In the genomic region with DNA sequence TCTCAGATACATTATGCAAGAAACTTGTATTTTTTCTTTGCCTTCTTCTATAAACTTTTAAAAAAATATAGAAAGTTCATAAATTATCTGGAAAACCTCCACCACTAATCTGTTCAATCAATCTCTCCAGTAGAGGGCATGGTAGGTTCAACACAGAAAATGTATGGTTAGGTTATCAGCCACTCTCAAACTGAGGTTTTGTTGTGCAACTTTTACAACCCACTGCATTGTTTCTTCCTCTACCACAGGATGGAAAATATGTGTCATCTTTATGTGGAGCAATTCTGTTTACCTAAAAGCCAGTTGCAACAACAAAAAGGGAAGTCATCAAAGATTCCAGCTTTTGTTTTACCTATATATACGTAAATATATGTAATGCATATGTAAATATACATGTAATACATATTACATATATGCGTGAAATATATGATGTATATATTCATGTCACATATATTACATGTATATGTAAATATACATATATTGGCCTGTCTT, we compare ENCODE assay signal across 1 cellular context.
TF ChIP-seq lines count a peak whose summit lies in the region.

No MANE protein-coding gene starts in this region.

TF ChIP-seq in WTC11, 78 proteins besides CTCF, POLR2A, EP300 and RAD21 (continued from another document):
- TF ChIP-seq, protein P1, sequence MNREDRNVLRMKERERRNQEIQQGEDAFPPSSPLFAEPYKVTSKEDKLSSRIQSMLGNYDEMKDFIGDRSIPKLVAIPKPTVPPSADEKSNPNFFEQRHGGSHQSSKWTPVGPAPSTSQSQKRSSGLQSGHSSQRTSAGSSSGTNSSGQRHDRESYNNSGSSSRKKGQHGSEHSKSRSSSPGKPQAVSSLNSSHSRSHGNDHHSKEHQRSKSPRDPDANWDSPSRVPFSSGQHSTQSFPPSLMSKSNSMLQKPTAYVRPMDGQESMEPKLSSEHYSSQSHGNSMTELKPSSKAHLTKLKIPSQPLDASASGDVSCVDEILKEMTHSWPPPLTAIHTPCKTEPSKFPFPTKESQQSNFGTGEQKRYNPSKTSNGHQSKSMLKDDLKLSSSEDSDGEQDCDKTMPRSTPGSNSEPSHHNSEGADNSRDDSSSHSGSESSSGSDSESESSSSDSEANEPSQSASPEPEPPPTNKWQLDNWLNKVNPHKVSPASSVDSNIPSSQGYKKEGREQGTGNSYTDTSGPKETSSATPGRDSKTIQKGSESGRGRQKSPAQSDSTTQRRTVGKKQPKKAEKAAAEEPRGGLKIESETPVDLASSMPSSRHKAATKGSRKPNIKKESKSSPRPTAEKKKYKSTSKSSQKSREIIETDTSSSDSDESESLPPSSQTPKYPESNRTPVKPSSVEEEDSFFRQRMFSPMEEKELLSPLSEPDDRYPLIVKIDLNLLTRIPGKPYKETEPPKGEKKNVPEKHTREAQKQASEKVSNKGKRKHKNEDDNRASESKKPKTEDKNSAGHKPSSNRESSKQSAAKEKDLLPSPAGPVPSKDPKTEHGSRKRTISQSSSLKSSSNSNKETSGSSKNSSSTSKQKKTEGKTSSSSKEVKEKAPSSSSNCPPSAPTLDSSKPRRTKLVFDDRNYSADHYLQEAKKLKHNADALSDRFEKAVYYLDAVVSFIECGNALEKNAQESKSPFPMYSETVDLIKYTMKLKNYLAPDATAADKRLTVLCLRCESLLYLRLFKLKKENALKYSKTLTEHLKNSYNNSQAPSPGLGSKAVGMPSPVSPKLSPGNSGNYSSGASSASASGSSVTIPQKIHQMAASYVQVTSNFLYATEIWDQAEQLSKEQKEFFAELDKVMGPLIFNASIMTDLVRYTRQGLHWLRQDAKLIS (CRISPR knock-in tag; IDR thresholded peaks at IDR 0.05; ENCODE audit: borderline replicate concordance): no peak
- TF ChIP-seq, protein P2, sequence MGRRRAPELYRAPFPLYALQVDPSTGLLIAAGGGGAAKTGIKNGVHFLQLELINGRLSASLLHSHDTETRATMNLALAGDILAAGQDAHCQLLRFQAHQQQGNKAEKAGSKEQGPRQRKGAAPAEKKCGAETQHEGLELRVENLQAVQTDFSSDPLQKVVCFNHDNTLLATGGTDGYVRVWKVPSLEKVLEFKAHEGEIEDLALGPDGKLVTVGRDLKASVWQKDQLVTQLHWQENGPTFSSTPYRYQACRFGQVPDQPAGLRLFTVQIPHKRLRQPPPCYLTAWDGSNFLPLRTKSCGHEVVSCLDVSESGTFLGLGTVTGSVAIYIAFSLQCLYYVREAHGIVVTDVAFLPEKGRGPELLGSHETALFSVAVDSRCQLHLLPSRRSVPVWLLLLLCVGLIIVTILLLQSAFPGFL (CRISPR knock-in tag; IDR thresholded peaks at IDR 0.05; ENCODE audit: borderline replicate concordance): no peak
- TF ChIP-seq EMX1 (CRISPR knock-in tag; IDR thresholded peaks at IDR 0.05): no peak
